Comparison of ENCODE assay signal across 31 cellular contexts in genomic region chr5:31452314-31452713, GRCh38.
"Had no signal": no experiment of that assay in that cellular context is flagged by ENCODE, and none has a peak within 500 bp of the region (broad histone marks: within the 10 kb centered on the region; RNA-seq: fewer than 3 reads in every experiment).

No MANE protein-coding gene starts in this region.

- H3K27me3 ChIP-seq: brain microvascular endothelial cell, dorsolateral prefrontal cortex, foreskin keratinocyte, gastrocnemius medialis, heart left ventricle had no signal

- H3K4me1 Mint-ChIP-seq: activated CD4-positive, alpha-beta memory T cell treated with anti-CD3 and anti-CD28 coated beads, Interleukin-2, amount 10 ng/mL, durations not matched to agents 7 days and 5 days; activated CD4-positive, alpha-beta T cell treated with anti-CD3 and anti-CD28 coated beads for 36 hours; activated naive CD8-positive, alpha-beta T cell treated with anti-CD3 and anti-CD28 coated beads, Interleukin-2, amount 10 ng/mL, durations not matched to agents 7 days and 5 days; endodermal cell had no signal

- H3K27ac Mint-ChIP-seq: activated CD4-positive, alpha-beta memory T cell treated with anti-CD3 and anti-CD28 coated beads, Interleukin-2, amount 10 ng/mL, durations not matched to agents 7 days and 5 days; activated CD4-positive, alpha-beta T cell treated with anti-CD3 and anti-CD28 coated beads for 36 hours; activated CD4-positive, alpha-beta T cell treated with anti-CD3 and anti-CD28 coated beads, Interleukin-2, amount 10 ng/mL, durations not matched to agents 24 days and 14 days; activated naive CD4-positive, alpha-beta T cell treated with anti-CD3 and anti-CD28 coated beads, Interleukin-2, amount 10 ng/mL, durations not matched to agents 7 days and 5 days; activated naive CD4-positive, alpha-beta T cell treated with anti-CD3 and anti-CD28 coated beads, Interleukin-2, amount 50 U/mL, for 72 hours; activated naive CD8-positive, alpha-beta T cell treated with anti-CD3 and anti-CD28 coated beads, Interleukin-2, amount 10 ng/mL, durations not matched to agents 7 days and 5 days; activated T-cell treated with anti-CD3 and anti-CD28 coated beads, Interleukin-2, amount 50 U/mL, for 24 hours; activated T-cell treated with anti-CD3 and anti-CD28 coated beads, Interleukin-2, amount 50 U/mL, for 72 hours; dendritic cell treated with granulocyte-macrophage colony-stimulating factor and Interleukin-4, amounts not matched to agents 40 ng/mL and 50 ng/mL, for 4 days; endodermal cell; T-helper 1 cell treated with Interleukin-12 subunit alpha and Interleukin-12 subunit beta and Interleukin-4 antibody, amounts not matched to agents 30 μg/mL and 1 μg/mL, for 36 hours had no signal

- H3K9me3 ChIP-seq: gastrocnemius medialis had no signal

- H3K27me3 Mint-ChIP-seq: activated CD4-positive, alpha-beta memory T cell treated with anti-CD3 and anti-CD28 coated beads, Interleukin-2, amount 10 ng/mL, durations not matched to agents 7 days and 5 days; activated CD4-positive, alpha-beta T cell treated with anti-CD3 and anti-CD28 coated beads for 36 hours; activated CD4-positive, alpha-beta T cell treated with anti-CD3 and anti-CD28 coated beads, Interleukin-2, amount 10 ng/mL, durations not matched to agents 24 days and 14 days; activated naive CD4-positive, alpha-beta T cell treated with anti-CD3 and anti-CD28 coated beads, Interleukin-2, amount 10 ng/mL, durations not matched to agents 7 days and 5 days; activated naive CD8-positive, alpha-beta T cell treated with anti-CD3 and anti-CD28 coated beads, Interleukin-2, amount 10 ng/mL, durations not matched to agents 7 days and 5 days; activated T-cell treated with anti-CD3 and anti-CD28 coated beads, Interleukin-2, amount 50 U/mL, for 24 hours; central memory CD8-positive, alpha-beta T cell; dendritic cell treated with granulocyte-macrophage colony-stimulating factor and Interleukin-4, amounts not matched to agents 40 ng/mL and 50 ng/mL, for 4 days had no signal

- H3K4me3 Mint-ChIP-seq: activated CD4-positive, alpha-beta memory T cell treated with anti-CD3 and anti-CD28 coated beads, Interleukin-2, amount 10 ng/mL, durations not matched to agents 7 days and 5 days; activated CD4-positive, alpha-beta T cell treated with anti-CD3 and anti-CD28 coated beads for 36 hours; activated CD4-positive, alpha-beta T cell treated with anti-CD3 and anti-CD28 coated beads, Interleukin-2, amount 10 ng/mL, durations not matched to agents 24 days and 14 days; activated naive CD4-positive, alpha-beta T cell treated with anti-CD3 and anti-CD28 coated beads, Interleukin-2, amount 10 ng/mL, durations not matched to agents 7 days and 5 days; activated naive CD8-positive, alpha-beta T cell treated with anti-CD3 and anti-CD28 coated beads, Interleukin-2, amount 10 ng/mL, durations not matched to agents 7 days and 5 days; activated T-cell treated with anti-CD3 and anti-CD28 coated beads, Interleukin-2, amount 50 U/mL, for 24 hours; activated T-cell treated with anti-CD3 and anti-CD28 coated beads, Interleukin-2, amount 50 U/mL, for 72 hours; central memory CD8-positive, alpha-beta T cell; dendritic cell treated with granulocyte-macrophage colony-stimulating factor and Interleukin-4, amounts not matched to agents 40 ng/mL and 50 ng/mL, for 4 days; endodermal cell; T-helper 1 cell treated with Interleukin-12 subunit alpha and Interleukin-12 subunit beta and Interleukin-4 antibody, amounts not matched to agents 30 μg/mL and 1 μg/mL, for 36 hours had no signal

- H3K27ac ChIP-seq: brain microvascular endothelial cell, coronary artery, dorsolateral prefrontal cortex, foreskin keratinocyte, gastrocnemius medialis, heart left ventricle had no signal

- H3K4me3 ChIP-seq: coronary artery, dorsolateral prefrontal cortex, gastrocnemius medialis, heart left ventricle had no signal

- H3K4me1 ChIP-seq: gastrocnemius medialis, heart left ventricle had no signal

- ATAC-seq: activated CD4-positive, alpha-beta T cell treated with anti-CD3 and anti-CD28 coated beads for 36 hours; activated naive CD4-positive, alpha-beta T cell treated with anti-CD3 and anti-CD28 coated beads, Interleukin-2, amount 50 U/mL, for 72 hours; activated T-cell treated with anti-CD3 and anti-CD28 coated beads, Interleukin-2, amount 50 U/mL, for 72 hours; esophagus mucosa; foreskin keratinocyte; gastrocnemius medialis; heart left ventricle had no signal

- DNase-seq: activated CD4-positive, alpha-beta memory T cell treated with anti-CD3 and anti-CD28 coated beads, Interleukin-2, amount 10 ng/mL, durations not matched to agents 7 days and 5 days; activated CD4-positive, alpha-beta T cell treated with anti-CD3 and anti-CD28 coated beads for 36 hours; activated CD4-positive, alpha-beta T cell treated with anti-CD3 and anti-CD28 coated beads, Interleukin-2, amount 10 ng/mL, durations not matched to agents 24 days and 14 days; activated CD4-positive, alpha-beta T cell treated with anti-CD3 and anti-CD28 coated beads, Interleukin-2, amount 50 U/mL, for 4 hours; activated CD4-positive, CD25-positive, alpha-beta regulatory T cell; activated CD4-positive, CD25-positive, alpha-beta regulatory T cell treated with anti-CD3 and anti-CD28 coated beads, Interleukin-2, amount 50 U/mL, for 72 hours; activated CD8-positive, alpha-beta memory T cell treated with anti-CD3 and anti-CD28 coated beads, Interleukin-2, amount 50 U/mL, for 48 hours; activated gamma-delta T cell; activated naive CD4-positive, alpha-beta T cell; activated naive CD4-positive, alpha-beta T cell treated with anti-CD3 and anti-CD28 coated beads, Interleukin-2, amount 10 ng/mL, durations not matched to agents 7 days and 5 days; activated naive CD8-positive, alpha-beta T cell treated with anti-CD3 and anti-CD28 coated beads, Interleukin-2, amount 10 ng/mL, durations not matched to agents 7 days and 5 days; activated T-cell treated with anti-CD3 and anti-CD28 coated beads for 4 hours; activated T-cell treated with anti-CD3 and anti-CD28 coated beads, Interleukin-2, amount 50 U/mL, for 24 hours; activated T-cell treated with anti-CD3 and anti-CD28 coated beads, Interleukin-2, amount 50 U/mL, for 72 hours; amniotic stem cell; anterior cingulate cortex; brain microvascular endothelial cell; dorsolateral prefrontal cortex; effector memory CD4-positive, alpha-beta T cell; endodermal cell; gastrocnemius medialis; glutamatergic neuron; heart left ventricle; T-helper 9 cell had no signal
